In the genomic region with DNA sequence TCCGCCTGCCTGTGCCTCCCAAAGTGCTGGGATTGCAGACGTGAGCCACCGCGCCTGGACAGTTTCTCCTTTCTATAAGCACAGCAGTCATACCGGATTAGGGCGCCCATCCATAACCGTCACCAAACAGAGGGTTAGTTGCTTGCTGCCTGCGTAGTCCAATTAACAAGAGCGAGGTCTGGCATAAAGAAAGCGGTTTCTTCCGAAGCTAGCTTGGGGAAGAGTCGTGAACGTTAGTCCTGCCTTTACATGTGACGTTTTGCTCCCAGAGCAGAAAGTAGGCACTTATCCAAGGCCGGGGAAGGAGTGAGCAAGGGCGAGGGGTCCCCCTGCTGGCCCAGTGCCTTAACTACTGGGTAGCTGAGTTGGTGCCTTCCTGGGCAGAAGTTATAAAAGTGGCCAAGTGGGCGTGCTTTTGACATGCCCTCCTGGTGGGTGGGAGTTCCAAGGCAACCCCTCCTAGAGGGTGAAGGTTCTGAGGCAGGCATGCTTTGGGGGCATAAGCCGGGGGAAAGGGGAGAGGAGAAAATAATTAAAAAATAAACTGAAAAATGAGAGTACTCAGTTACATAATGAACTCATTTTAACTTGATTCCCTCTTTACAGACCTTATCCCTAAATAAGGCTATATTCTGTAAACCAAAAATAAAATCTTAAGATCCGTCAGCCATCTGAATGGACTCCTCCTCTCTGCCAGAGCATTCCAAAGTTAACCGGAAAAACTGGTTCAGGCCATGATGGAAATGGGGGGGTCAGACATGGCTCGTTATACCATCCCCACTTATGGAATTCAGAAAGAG, we compare ENCODE assay signal across 8 cellular contexts.
DNase-seq lines count a peak whose midpoint lies in the region; ATAC-seq, FAIRE-seq and TF ChIP-seq lines count a peak whose summit lies in the region.

No MANE protein-coding gene starts in this region.

- no peak overlapping the region for H3K4me3 ChIP-seq in RWPE2 (ENCODE audit: severe bottlenecking)
- peak overlapping the region; percentile 63 to 92 (median 69) for H3K4me3 ChIP-seq in subcutaneous abdominal adipose tissue (ENCODE audit: low read depth in 1 of 5, low read length in 5 of 5)

- H3K9me3 ChIP-seq in RWPE2 (ENCODE audit: severe bottlenecking): no peaks in the 10 kb centered on the region
- no peaks in the 10 kb centered on the region for H3K9me3 ChIP-seq in subcutaneous abdominal adipose tissue (ENCODE audit: control insufficient read depth in 5 of 5, low read length in 5 of 5)

- peak overlapping the region; percentile 1 to 83 (median 68) for H3K9ac ChIP-seq in subcutaneous abdominal adipose tissue (ENCODE audit: low read length in 5 of 5)

- ATAC-seq in GM19351 (IDR thresholded peaks at IDR 0.05; ENCODE audit: unreplicated experiment) (peak; percentile 66), RWPE2 (ENCODE audit: low read depth) (peak; percentile 87)

- H3K27ac ChIP-seq in RWPE2 (ENCODE audit: poor library complexity, severe bottlenecking) (no peak overlapping the region), subcutaneous abdominal adipose tissue (ENCODE audit: low read depth, low read length) (peak overlapping the region; percentile 47)

- peaks cover 9% of the 10 kb centered on the region for H3K4me1 ChIP-seq in RWPE2 (ENCODE audit: insufficient read depth, poor library complexity, severe bottlenecking)
- H3K4me1 ChIP-seq in subcutaneous abdominal adipose tissue (ENCODE audit: control insufficient read depth in 5 of 5, insufficient read depth in 5 of 5, low read length in 5 of 5): peaks cover 0 to 27% (median 18%) of the 10 kb centered on the region in 5 donors

- H3K27me3 ChIP-seq in RWPE2 (ENCODE audit: insufficient read depth, poor library complexity, severe bottlenecking) (no peaks in the 10 kb centered on the region), subcutaneous abdominal adipose tissue (ENCODE audit: control insufficient read depth in 5 of 5, insufficient read depth in 4 of 5, low read length in 5 of 5) (no peaks in the 10 kb centered on the region)

- peak; percentile 95 for TF ChIP-seq CTCF in RWPE2 (IDR thresholded peaks at IDR 0.05; ENCODE audit: poor library complexity, severe bottlenecking)

- H3K36me3 ChIP-seq in RWPE2 (ENCODE audit: low read depth) (0 out of 2 replicates have a peak, but pooled peaks cover 3% of the 10 kb centered on the region), subcutaneous abdominal adipose tissue (ENCODE audit: control insufficient read depth in 5 of 5, insufficient read depth in 5 of 5, low read length in 5 of 5) (peaks cover 0 to 4% (median 0%) of the 10 kb centered on the region in 5 donors)

- FAIRE-seq in frontal cortex (lab: Jason Lieb, UNC): no peak

- peak; percentile 93 for DNase-seq in AG20443 (ENCODE audit: low spot score)
- peak; percentile 88 for DNase-seq in LHCN-M2 (ENCODE audit: low read depth)
- peak; percentile 71 for DNase-seq in RWPE2 (ENCODE audit: low spot score)
- peak; percentile 57 for DNase-seq in activated gamma-delta T cell treated with anti-CD3 and anti-CD28 coated beads, Interleukin-2, amount 50 U/mL, for 16 hours (ENCODE audit: low read depth)
- DNase-seq in frontal cortex (ENCODE audit: low spot score in 2 of 2): peak; percentile 39 to 69
- DNase-seq in occipital lobe (lab: John Stamatoyannopoulos, UW): peak; percentile 72
